8 cellular contexts compared by ENCODE assay signal in genomic region chr12:51847830-51848727, GRCh38. TPM values are rescaled to one million over a fixed set of nuclear protein-coding genes. Genes with fewer than 3 reads are reported as not detected.
DNase-seq lines count a peak whose midpoint lies in the region; ATAC-seq and TF ChIP-seq lines count a peak whose summit lies in the region.

Gene FIGNL2 (minus strand): TSS chr12:51848718. CDS start chr12:51822413, 26,305 bp downstream.

- H3K4me1 ChIP-seq in duodenal mucosa (ENCODE audit: control insufficient read depth in 1 of 2, insufficient read depth in 2 of 2, low read length in 2 of 2) = peaks cover 5 to 11% of the 10 kb centered on the region in 2 donors
- H3K4me1 ChIP-seq in upper lobe of left lung = peaks cover 33 to 56% (median 39%) of the 10 kb centered on the region in 4 donors
- peaks cover 5% of the 10 kb centered on the region for H3K4me1 ChIP-seq in mammary epithelial cell (ENCODE audit: insufficient read depth, low read length)

- in situ Hi-C loops in mammary epithelial cell (cut with MboI; ENCODE audit: low sequenced_read_pairs in 2 of 2) = no loop called here

- H3K4me1 Mint-ChIP-seq in activated CD4-positive, alpha-beta T cell treated with anti-CD3 and anti-CD28 coated beads for 36 hours = peaks cover 10% of the 10 kb centered on the region
- H3K4me1 Mint-ChIP-seq in mesothelial cell of epicardium = peaks cover 35% of the 10 kb centered on the region

- no peaks in the 10 kb centered on the region for H4K20me1 ChIP-seq in mammary epithelial cell (ENCODE audit: insufficient read depth, low read length)

- H3K27ac Mint-ChIP-seq in activated CD4-positive, alpha-beta T cell treated with anti-CD3 and anti-CD28 coated beads for 36 hours = no peak within 1 kb of the TSS
- peak within 1 kb of the TSS; percentile 53 for H3K27ac Mint-ChIP-seq in mesothelial cell of epicardium

- no TSS peak for BruUV-seq in mammary epithelial cell (replicated peaks; lab: Mats Ljungman, UMichigan)

- peaks cover 40 to 63% of the 10 kb centered on the region in 2 donors for H3K27me3 ChIP-seq in duodenal mucosa (ENCODE audit: control insufficient read depth in 1 of 2, insufficient read depth in 2 of 2, low read length in 2 of 2)
- peaks cover 0 to 36% (median 24%) of the 10 kb centered on the region in 4 donors for H3K27me3 ChIP-seq in upper lobe of left lung
- H3K27me3 ChIP-seq in mammary epithelial cell (ENCODE audit: insufficient read depth, low read length) = peaks cover 36% of the 10 kb centered on the region

- no peak for ATAC-seq in activated CD4-positive, alpha-beta T cell treated with anti-CD3 and anti-CD28 coated beads for 36 hours
- peak in 1 of 2 donors; percentile 18 for ATAC-seq in upper lobe of left lung (ENCODE audit: low FRiP score in 2 of 2)
- ATAC-seq in GM18502 (IDR thresholded peaks at IDR 0.05; ENCODE audit: poor library complexity, unreplicated experiment) = no peak
- no peak for ATAC-seq in GM21381 (IDR thresholded peaks at IDR 0.05; ENCODE audit: unreplicated experiment)

- no peaks in the 10 kb centered on the region for H3K79me2 ChIP-seq in mammary epithelial cell (ENCODE audit: insufficient read depth, low read length)

- intact Hi-C loops in activated CD4-positive, alpha-beta T cell treated with anti-CD3 and anti-CD28 coated beads for 36 hours (cut with DNase I, micrococcal nuclease) = loop anchor here in 1 of 2 experiments (1.0 kb wide), 1 partner anchor 16 kb away; no protein-coding TSS in a partner anchor
- intact Hi-C loops in mammary epithelial cell (cut with micrococcal nuclease) = no loop called here

- TF ChIP-seq CTCF in mesothelial cell of epicardium (IDR thresholded peaks at IDR 0.05; ENCODE audit: unreplicated experiment) (no peak), upper lobe of left lung (IDR thresholded peaks at IDR 0.05) (no peak), mammary epithelial cell (conservative IDR thresholded peaks at IDR 0.05 in 1 of 2, IDR thresholded peaks at IDR 0.05 in 1 of 2; ENCODE audit: extremely low read depth in 1 of 2, insufficient read depth in 1 of 2, low read depth in 1 of 2, low read length in 2 of 2) (no peak)

- TF ChIP-seq EP300 in upper lobe of left lung (IDR thresholded peaks at IDR 0.05) = no peak

- H3K4me3 ChIP-seq in duodenal mucosa (ENCODE audit: low read depth in 1 of 2, low read length in 2 of 2) (peak within 1 kb of the TSS; percentile 15 to 53), upper lobe of left lung (peak within 1 kb of the TSS; percentile 34 to 63 (median 49)), mammary epithelial cell (replicated peaks in 1 of 3; ENCODE audit: insufficient read depth in 1 of 3, low read depth in 2 of 3, low read length in 3 of 3) (no peak within 1 kb of the TSS)

- H3K27ac ChIP-seq in duodenal mucosa (ENCODE audit: low read depth, low read length) = no peak within 1 kb of the TSS
- peak within 1 kb of the TSS; percentile 66 to 85 (median 75) for H3K27ac ChIP-seq in upper lobe of left lung
- no peak within 1 kb of the TSS for H3K27ac ChIP-seq in mammary epithelial cell (ENCODE audit: insufficient read depth, low read depth, low read length)

- peak within 1 kb of the TSS; percentile 23 for H3K4me3 Mint-ChIP-seq in activated CD4-positive, alpha-beta T cell treated with anti-CD3 and anti-CD28 coated beads for 36 hours
- peak within 1 kb of the TSS; percentile 79 for H3K4me3 Mint-ChIP-seq in mesothelial cell of epicardium

- POLR2A ChIA-PET in activated CD4-positive, alpha-beta T cell treated with anti-CD3 and anti-CD28 coated beads for 36 hours (lab: Charles Lee) = no interaction called here

- H3K36me3 ChIP-seq in duodenal mucosa (ENCODE audit: control insufficient read depth in 1 of 2, insufficient read depth in 2 of 2, low read length in 2 of 2) = no peaks in the 10 kb centered on the region
- no peaks in the 10 kb centered on the region for H3K36me3 ChIP-seq in upper lobe of left lung
- no peaks in the 10 kb centered on the region for H3K36me3 ChIP-seq in mammary epithelial cell (ENCODE audit: insufficient read depth, low read length)

- DNase-seq in activated CD4-positive, alpha-beta T cell treated with anti-CD3 and anti-CD28 coated beads for 36 hours = no peak
- no peak for DNase-seq in activated CD4-positive, alpha-beta T cell treated with anti-CD3 and anti-CD28 coated beads for 48 hours
- DNase-seq in mesothelial cell of epicardium (ENCODE audit: low spot score in 2 of 2, unreplicated experiment in 2 of 2) (no peak), upper lobe of left lung (peak in 1 of 2 donors; percentile 83), mammary epithelial cell (no peak)

- peaks cover 33% of the 10 kb centered on the region for H3K27me3 Mint-ChIP-seq in activated CD4-positive, alpha-beta T cell treated with anti-CD3 and anti-CD28 coated beads for 36 hours
- no peaks in the 10 kb centered on the region for H3K27me3 Mint-ChIP-seq in mesothelial cell of epicardium (ENCODE audit: low read depth)

- H3K9ac ChIP-seq in duodenal mucosa (ENCODE audit: low read depth in 1 of 2, low read length in 2 of 2) (no peak within 1 kb of the TSS), mammary epithelial cell (ENCODE audit: insufficient read depth, low read length) (no peak within 1 kb of the TSS)

- H2AFZ ChIP-seq in mammary epithelial cell (ENCODE audit: low read depth, low read length) = no peak within 1 kb of the TSS

- H3K9me3 Mint-ChIP-seq in activated CD4-positive, alpha-beta T cell treated with anti-CD3 and anti-CD28 coated beads for 36 hours (ENCODE audit: low read depth) = no peaks in the 10 kb centered on the region
- no peaks in the 10 kb centered on the region for H3K9me3 Mint-ChIP-seq in mesothelial cell of epicardium

- H3K9me3 ChIP-seq in duodenal mucosa (ENCODE audit: control insufficient read depth in 1 of 2, low read length in 2 of 2) (no peaks in the 10 kb centered on the region), upper lobe of left lung (no peaks in the 10 kb centered on the region), mammary epithelial cell (replicated peaks; ENCODE audit: insufficient read depth, low read length) (no peaks in the 10 kb centered on the region)

- H3K4me2 ChIP-seq in mammary epithelial cell (ENCODE audit: insufficient read depth, low read depth, low read length) = no peak within 1 kb of the TSS

- dilution Hi-C loops in mammary epithelial cell (cut with HindIII; ENCODE audit: low sequenced_read_pairs) = no loop called here

- no peaks in the 10 kb centered on the region for H3K36me3 Mint-ChIP-seq in activated CD4-positive, alpha-beta T cell treated with anti-CD3 and anti-CD28 coated beads for 36 hours (ENCODE audit: low read depth)
- H3K36me3 Mint-ChIP-seq in mesothelial cell of epicardium = no peaks in the 10 kb centered on the region

- 0% methylated on average over 5 to 13 of the region's 84 CpGs for WGBS in upper lobe of left lung, 2 donors
- 10% methylated on average over 2 of the region's 84 CpGs for WGBS in mammary epithelial cell (ENCODE audit: low coverage, missing lambda C conversion rate)

- CTCF ChIA-PET in activated CD4-positive, alpha-beta T cell treated with anti-CD3 and anti-CD28 coated beads for 36 hours (lab: Charles Lee) = interaction anchor here (0.5 kb wide), 1 partner anchor 13 kb away, joined by 5 read pairs; no protein-coding TSS in a partner anchor
- CTCF ChIA-PET in mammary epithelial cell (lab: Charles Lee; ENCODE audit: low non-redundant PET) = no interaction called here

- no peak for TF ChIP-seq POLR2A in upper lobe of left lung (IDR thresholded peaks at IDR 0.05)

RNA-seq across cellular contexts. Expression of gene FIGNL2, which starts in this region (rescaled TPM):
- under 1 TPM; 0.19 to 0.27 TPM for total RNA-seq in activated CD4-positive, alpha-beta T cell treated with anti-CD3 and anti-CD28 coated beads for 36 hours
- total RNA-seq in mesothelial cell of epicardium (4.8 to 5.2 TPM (median 5.2 TPM) in 3 replicates), upper lobe of left lung (1 to 10 TPM in 2 of 6 donors, under 1 TPM in 3, not detected in 1; 0.22 to 1.5 (median 0.39) TPM), mammary epithelial cell (under 1 TPM in 1 of 2 donors, not detected in 1; 0.50 TPM)
- polyA plus RNA-seq in mammary epithelial cell = not detected
- not detected for polyA minus RNA-seq in mammary epithelial cell

Comparison
In these comparisons a context has a peak if more than half of its experiments do, and no peak if none do; other contexts are left out.
1. H3K27ac ChIP-seq: peak in upper lobe of left lung (4 of 4); none in duodenal mucosa (single experiment) and mammary epithelial cell (single experiment).
2. H3K4me3 ChIP-seq: peak in duodenal mucosa (2 of 2) and upper lobe of left lung (4 of 4); none in mammary epithelial cell (0 of 3).